In genomic region chr20:5843054-5843731, GRCh38 we compare ENCODE assay signal across 1 cellular context.
TF ChIP-seq lines count a peak whose summit lies in the region.

No MANE protein-coding gene starts in this region.

TF ChIP-seq in WTC11, 78 proteins besides CTCF, POLR2A, EP300 and RAD21 (continued from another document):
- no peak for TF ChIP-seq AR (CRISPR knock-in tag; IDR thresholded peaks at IDR 0.05)
- no peak for TF ChIP-seq ZNF532 (CRISPR knock-in tag; IDR thresholded peaks at IDR 0.05; ENCODE audit: borderline replicate concordance)
- no peak for TF ChIP-seq EMX1 (CRISPR knock-in tag; IDR thresholded peaks at IDR 0.05)
- TF ChIP-seq AFF4 (CRISPR knock-in tag; IDR thresholded peaks at IDR 0.05; ENCODE audit: borderline replicate concordance), result no peak
- TF ChIP-seq SP1 (CRISPR knock-in tag; conservative IDR thresholded peaks at IDR 0.05), result no peak
- TF ChIP-seq ATF3 (CRISPR knock-in tag; conservative IDR thresholded peaks at IDR 0.05), result no peak
TF ChIP-seq in WTC11: peak in this region for 0.
